ENCODE assay signal across 8 cellular contexts in genomic region chr1:40438391-40439015, GRCh38. TPM values are rescaled to one million over a fixed set of nuclear protein-coding genes. Genes with fewer than 3 reads are reported as not detected.
A peak's percentile ranks its signal among the peaks of the same experiment; 100 is the strongest.
DNase-seq lines count a peak whose midpoint lies in the region; FAIRE-seq and TF ChIP-seq lines count a peak whose summit lies in the region.

No MANE protein-coding gene starts in this region.

- H3K9me3 Mint-ChIP-seq in activated naive CD4-positive, alpha-beta T cell treated with anti-CD3 and anti-CD28 coated beads for 36 hours: no peaks in the 10 kb centered on the region

- H3K36me3 Mint-ChIP-seq in activated naive CD4-positive, alpha-beta T cell treated with anti-CD3 and anti-CD28 coated beads for 36 hours (ENCODE audit: low read depth): no peaks in the 10 kb centered on the region

- TF ChIP-seq CTCF in LNCAP (IDR thresholded peaks at IDR 0.05) (peak; percentile 77), kidney (IDR thresholded peaks at IDR 0.05; ENCODE audit: borderline replicate concordance, extremely low read depth, insufficient read depth) (peak; percentile 49), uterus (IDR thresholded peaks at IDR 0.05) (peak; percentile 19 to 55 (median 42))

- H3K27me3 Mint-ChIP-seq in activated naive CD4-positive, alpha-beta T cell treated with anti-CD3 and anti-CD28 coated beads for 36 hours (ENCODE audit: low read depth): no peaks in the 10 kb centered on the region

- H3K4me3 ChIP-seq in kidney (ENCODE audit: low read length in 2 of 2): no peak overlapping the region
- no peak overlapping the region for H3K4me3 ChIP-seq in uterus

- H3K4me1 Mint-ChIP-seq in activated naive CD4-positive, alpha-beta T cell treated with anti-CD3 and anti-CD28 coated beads for 36 hours (ENCODE audit: low read depth): peaks cover 6% of the 10 kb centered on the region

- FAIRE-seq in kidney (lab: Jason Lieb, UNC): no peak

- intact Hi-C loops in activated naive CD4-positive, alpha-beta T cell treated with anti-CD3 and anti-CD28 coated beads for 36 hours (cut with micrococcal nuclease): loop anchor here (1.0 kb wide), 1 partner anchor 294 kb away; no protein-coding TSS in a partner anchor
- intact Hi-C loops in kidney (cut with DNase I): no loop called here
- intact Hi-C loops in uterus (cut with DNase I; ENCODE audit: low total_unique reads): no loop called here

- H3K27ac ChIP-seq in kidney (ENCODE audit: low read depth in 2 of 2, low read length in 2 of 2) (no peak overlapping the region), uterus (no peak overlapping the region)

- no peak overlapping the region for H3K9ac ChIP-seq in kidney (ENCODE audit: low read length in 2 of 2)

- TF ChIP-seq POLR2A in uterus (IDR thresholded peaks at IDR 0.05): no peak

- H3K4me3 Mint-ChIP-seq in activated naive CD4-positive, alpha-beta T cell treated with anti-CD3 and anti-CD28 coated beads for 36 hours: no peak overlapping the region

- no peaks in the 10 kb centered on the region for H3K27me3 ChIP-seq in uterus

- CTCF ChIA-PET in activated naive CD4-positive, alpha-beta T cell treated with anti-CD3 and anti-CD28 coated beads for 36 hours (lab: Charles Lee): interaction anchor here (0.5 to 2.4 kb wide), 16 partner anchors 10 to 294 kb away, joined by 3 to 13 read pairs (median 5); partner anchors contain the start of genes EXO5 and ZFP69B

- H3K36me3 ChIP-seq in kidney (ENCODE audit: control insufficient read depth in 1 of 2, insufficient read depth in 2 of 2, low read length in 2 of 2) (no peaks in the 10 kb centered on the region), uterus (no peaks in the 10 kb centered on the region)

- DNase-seq in activated naive CD4-positive, alpha-beta T cell treated with anti-CD3 and anti-CD28 coated beads for 36 hours: peak; percentile 33
- DNase-seq in activated naive CD4-positive, alpha-beta T cell treated with Interleukin-2 at 50 U/mL for 16 hours: no peak
- DNase-seq in amniotic epithelial cell (ENCODE audit: low read depth) (peak; percentile 37), kidney (no peak), uterus (no peak), NCI-H2107 treated with DMSO at 0.1 percent for 48 hours (lab: John Stamatoyannopoulos, UW; ENCODE audit: unreplicated experiment) (no peak)
- DNase-seq in stimulated activated naive CD4-positive, alpha-beta T cell treated with Interleukin-2 at 50 U/mL for 16 hours (lab: John Stamatoyannopoulos, UW): no peak

- H3K27ac Mint-ChIP-seq in activated naive CD4-positive, alpha-beta T cell treated with anti-CD3 and anti-CD28 coated beads for 36 hours: no peak overlapping the region

- H3K9me3 ChIP-seq in kidney (ENCODE audit: control insufficient read depth in 1 of 2, low read length in 2 of 2): no peaks in the 10 kb centered on the region
- H3K9me3 ChIP-seq in uterus: no peaks in the 10 kb centered on the region

- no peaks in the 10 kb centered on the region for H3K4me1 ChIP-seq in kidney (ENCODE audit: control insufficient read depth in 1 of 2, insufficient read depth in 1 of 2, low read depth in 1 of 2, low read length in 2 of 2)
- no peaks in the 10 kb centered on the region for H3K4me1 ChIP-seq in uterus

RNA-seq across cellular contexts. Expression of gene ZFP69B, which starts 11.8 kb away (rescaled TPM):
- 10 to 100 TPM; 11.2 to 11.3 TPM for total RNA-seq in activated naive CD4-positive, alpha-beta T cell treated with anti-CD3 and anti-CD28 coated beads for 36 hours
- total RNA-seq in kidney (2.1 TPM), uterus (1 to 10 TPM in 2 of 4 donors, under 1 TPM in 1, not detected in 1; 0.88 to 7.7 (median 1.0) TPM)
- polyA plus RNA-seq in kidney (ENCODE audit: insufficient read depth, low read depth, low replicate concordance): 0.62 TPM

RNA-seq across cellular contexts. Expression of gene ZFP69, which starts 38.6 kb away (rescaled TPM):
- total RNA-seq in activated naive CD4-positive, alpha-beta T cell treated with anti-CD3 and anti-CD28 coated beads for 36 hours: 1 to 10 TPM; 3.5 to 3.8 TPM
- total RNA-seq in kidney: 2.9 TPM
- polyA plus RNA-seq in kidney (ENCODE audit: insufficient read depth, low read depth, low replicate concordance): 2.7 TPM
- 1 to 10 TPM in 2 of 4 donors, under 1 TPM in 1, not detected in 1; 0.26 to 9.0 (median 6.2) TPM for total RNA-seq in uterus

Comparison
In these comparisons a context has a peak if more than half of its experiments do, and no peak if none do; other contexts are left out.
1. DNase-seq: peak in activated naive CD4-positive, alpha-beta T cell treated with anti-CD3 and anti-CD28 coated beads for 36 hours (single experiment) and amniotic epithelial cell (single experiment); none in activated naive CD4-positive, alpha-beta T cell treated with Interleukin-2 at 50 U/mL for 16 hours (single experiment), kidney (single experiment), uterus (0 of 2), stimulated activated naive CD4-positive, alpha-beta T cell treated with Interleukin-2 at 50 U/mL for 16 hours (single experiment) and NCI-H2107 treated with DMSO at 0.1 percent for 48 hours (single experiment).
2. Peak in every context shown above with its lines, with median percentiles within 50 percentile points of each other: CTCF ChIP-seq.